Comparison of ENCODE assay signal across 1 cellular context in the genomic region with DNA sequence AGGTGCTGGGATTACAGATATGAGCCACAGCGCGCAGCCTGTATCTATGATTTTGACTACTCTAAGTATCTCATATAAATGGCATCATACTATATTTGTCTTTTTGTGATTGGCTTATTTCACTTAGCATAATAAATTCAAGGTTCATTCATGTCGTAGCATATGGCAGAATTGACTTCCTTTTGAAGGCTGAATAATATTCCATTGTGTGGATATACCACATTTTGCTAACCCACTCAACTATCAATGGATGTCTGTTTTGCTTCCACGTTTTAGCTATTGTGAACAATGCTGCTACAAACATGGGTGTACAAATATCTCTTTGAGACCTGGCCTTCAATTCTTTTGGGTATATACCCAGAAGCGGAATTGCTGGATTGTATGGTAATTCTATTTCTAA.
TF ChIP-seq lines count a peak whose summit lies in the region.

No MANE protein-coding gene starts in this region.

TF ChIP-seq in SK-N-SH, 30 proteins besides CTCF, POLR2A, EP300 and RAD21 (continued from another document):
- TF ChIP-seq, protein P1, sequence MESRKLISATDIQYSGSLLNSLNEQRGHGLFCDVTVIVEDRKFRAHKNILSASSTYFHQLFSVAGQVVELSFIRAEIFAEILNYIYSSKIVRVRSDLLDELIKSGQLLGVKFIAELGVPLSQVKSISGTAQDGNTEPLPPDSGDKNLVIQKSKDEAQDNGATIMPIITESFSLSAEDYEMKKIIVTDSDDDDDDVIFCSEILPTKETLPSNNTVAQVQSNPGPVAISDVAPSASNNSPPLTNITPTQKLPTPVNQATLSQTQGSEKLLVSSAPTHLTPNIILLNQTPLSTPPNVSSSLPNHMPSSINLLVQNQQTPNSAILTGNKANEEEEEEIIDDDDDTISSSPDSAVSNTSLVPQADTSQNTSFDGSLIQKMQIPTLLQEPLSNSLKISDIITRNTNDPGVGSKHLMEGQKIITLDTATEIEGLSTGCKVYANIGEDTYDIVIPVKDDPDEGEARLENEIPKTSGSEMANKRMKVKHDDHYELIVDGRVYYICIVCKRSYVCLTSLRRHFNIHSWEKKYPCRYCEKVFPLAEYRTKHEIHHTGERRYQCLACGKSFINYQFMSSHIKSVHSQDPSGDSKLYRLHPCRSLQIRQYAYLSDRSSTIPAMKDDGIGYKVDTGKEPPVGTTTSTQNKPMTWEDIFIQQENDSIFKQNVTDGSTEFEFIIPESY (IDR thresholded peaks at IDR 0.05; ENCODE audit: borderline replicate concordance, low read depth) = no peak
- TF ChIP-seq SIN3A (IDR thresholded peaks at IDR 0.05; ENCODE audit: borderline replicate concordance, low read depth, low read length) = no peak
- no peak for TF ChIP-seq TCF12 (IDR thresholded peaks at IDR 0.05)
- TF ChIP-seq EZH2phosphoT487 (IDR thresholded peaks at IDR 0.05; ENCODE audit: borderline replicate concordance, low read depth) = no peak
- no peak for TF ChIP-seq YY1 (IDR thresholded peaks at IDR 0.05; ENCODE audit: low read depth)
- TF ChIP-seq RFX5 (IDR thresholded peaks at IDR 0.05; ENCODE audit: low read length) = no peak
- TF ChIP-seq, protein P2, sequence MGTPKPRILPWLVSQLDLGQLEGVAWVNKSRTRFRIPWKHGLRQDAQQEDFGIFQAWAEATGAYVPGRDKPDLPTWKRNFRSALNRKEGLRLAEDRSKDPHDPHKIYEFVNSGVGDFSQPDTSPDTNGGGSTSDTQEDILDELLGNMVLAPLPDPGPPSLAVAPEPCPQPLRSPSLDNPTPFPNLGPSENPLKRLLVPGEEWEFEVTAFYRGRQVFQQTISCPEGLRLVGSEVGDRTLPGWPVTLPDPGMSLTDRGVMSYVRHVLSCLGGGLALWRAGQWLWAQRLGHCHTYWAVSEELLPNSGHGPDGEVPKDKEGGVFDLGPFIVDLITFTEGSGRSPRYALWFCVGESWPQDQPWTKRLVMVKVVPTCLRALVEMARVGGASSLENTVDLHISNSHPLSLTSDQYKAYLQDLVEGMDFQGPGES (IDR thresholded peaks at IDR 0.05; ENCODE audit: low read depth, low read length) = no peak
- TF ChIP-seq, protein P3, sequence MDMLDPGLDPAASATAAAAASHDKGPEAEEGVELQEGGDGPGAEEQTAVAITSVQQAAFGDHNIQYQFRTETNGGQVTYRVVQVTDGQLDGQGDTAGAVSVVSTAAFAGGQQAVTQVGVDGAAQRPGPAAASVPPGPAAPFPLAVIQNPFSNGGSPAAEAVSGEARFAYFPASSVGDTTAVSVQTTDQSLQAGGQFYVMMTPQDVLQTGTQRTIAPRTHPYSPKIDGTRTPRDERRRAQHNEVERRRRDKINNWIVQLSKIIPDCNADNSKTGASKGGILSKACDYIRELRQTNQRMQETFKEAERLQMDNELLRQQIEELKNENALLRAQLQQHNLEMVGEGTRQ (IDR thresholded peaks at IDR 0.05; ENCODE audit: borderline replicate concordance, low read depth, low read length) = no peak
- no peak for TF ChIP-seq CHD2 (IDR thresholded peaks at IDR 0.05; ENCODE audit: low read length, partially characterized antibody)
- TF ChIP-seq NFIC (IDR thresholded peaks at IDR 0.05; ENCODE audit: borderline replicate concordance) = no peak
- no peak for TF ChIP-seq ELF1 (IDR thresholded peaks at IDR 0.05)
- no peak for TF ChIP-seq GABPA (IDR thresholded peaks at IDR 0.05; ENCODE audit: low read depth)
- TF ChIP-seq JUND (IDR thresholded peaks at IDR 0.05) = no peak
TF ChIP-seq in SK-N-SH: peak in this region for 0.
